ENCODE assay signal across 6 cellular contexts in the genomic region with DNA sequence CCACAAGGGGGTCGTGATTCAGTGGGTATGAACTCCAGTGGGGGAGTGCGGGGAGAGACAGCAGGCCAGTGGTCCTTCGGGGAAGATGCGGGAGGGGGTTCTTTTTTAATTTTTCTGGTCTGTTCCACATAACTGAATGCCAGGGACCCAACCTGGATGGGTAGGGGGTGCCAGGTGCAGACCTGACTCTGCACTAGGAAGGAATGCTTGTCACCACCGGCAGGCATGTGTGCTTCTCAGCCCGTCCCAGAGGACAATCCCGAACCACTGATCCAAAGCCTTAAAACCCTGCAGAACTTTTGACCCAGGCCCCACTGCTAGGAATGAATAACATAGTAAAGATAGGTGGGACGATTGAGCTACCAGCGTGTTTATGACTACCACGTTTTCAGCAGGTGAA.
"Had no signal": no experiment of that assay in that cellular context is flagged by ENCODE, and none has a peak within 500 bp of the region (broad histone marks: within the 10 kb centered on the region; RNA-seq: fewer than 3 reads in every experiment).

No MANE protein-coding gene starts in this region.

- DNase-seq: H9, HCEC 1CT, KBM-7 had no signal

- H3K27ac ChIP-seq: HL-60 had no signal

- H2AFZ ChIP-seq: GM23338 had no signal

- H3K4me3 ChIP-seq: GM23338 had no signal

- H3K27ac Mint-ChIP-seq: GM23338, H9, IgD-negative memory B cell had no signal

- H3K4me2 ChIP-seq: GM23338 had no signal

- H3K4me1 Mint-ChIP-seq: GM23338, H9 had no signal

- H3K4me3 Mint-ChIP-seq: GM23338, H9, IgD-negative memory B cell had no signal

- H3K9me3 Mint-ChIP-seq: GM23338 had no signal
